8 cellular contexts compared by ENCODE assay signal in the genomic region with DNA sequence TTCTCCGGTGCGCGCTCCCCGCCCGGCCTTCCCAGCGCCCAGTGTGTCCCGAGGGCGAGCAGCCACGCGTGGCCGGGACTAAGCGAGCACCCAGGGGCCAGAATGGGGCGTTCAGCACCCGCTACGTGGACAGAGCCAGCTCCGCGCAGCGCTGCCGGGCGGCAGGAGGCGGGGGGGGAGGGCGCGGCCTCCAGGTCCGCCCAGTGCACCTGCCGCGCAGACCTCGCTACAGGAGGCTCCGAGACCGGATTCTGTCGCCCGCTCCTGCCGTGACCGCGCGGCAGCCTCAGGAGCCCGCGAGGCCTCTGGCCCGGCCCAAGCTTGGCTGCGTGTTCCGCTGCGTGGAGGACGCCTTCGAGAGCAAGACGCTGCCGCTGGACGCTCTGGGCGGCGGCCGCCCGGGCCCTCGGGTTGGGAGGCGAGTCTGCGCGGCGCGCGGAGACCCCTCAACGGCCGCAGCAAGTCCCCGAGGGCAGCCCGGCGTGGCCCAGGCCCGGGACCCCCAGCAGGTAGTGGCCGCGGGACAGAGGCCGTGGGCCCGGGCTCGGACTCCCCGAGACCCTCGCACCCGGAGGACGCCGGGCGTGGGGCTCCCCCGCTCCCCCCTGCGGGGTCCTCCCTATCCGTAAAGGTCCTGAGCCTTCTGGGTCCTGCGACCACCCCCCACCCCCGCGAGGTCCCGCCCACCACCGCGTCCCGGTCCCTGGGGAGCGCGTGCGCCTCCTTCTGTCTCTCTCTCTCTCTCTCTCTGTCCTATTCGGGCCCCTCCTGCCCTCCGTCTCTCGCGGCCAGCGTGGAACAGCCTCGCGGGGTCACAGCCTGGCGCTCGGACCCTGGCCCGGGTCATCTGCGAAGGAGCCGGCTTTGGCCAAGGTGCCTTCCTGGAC. TPM values are rescaled to one million over a fixed set of nuclear protein-coding genes. Genes with fewer than 3 reads are reported as not detected.
DNase-seq lines count a peak whose midpoint lies in the region; ATAC-seq lines count a peak whose summit lies in the region.

No MANE protein-coding gene starts in this region.

- no peaks in the 10 kb centered on the region for H3K9me3 Mint-ChIP-seq in activated T-helper 2 cell treated with anti-CD3 and anti-CD28 coated beads, Interferon-gamma antibody, Interleukin-2, Interleukin-4, amounts not matched to agents 10 μg/mL and 5 μg/mL and 100 μg/mL, durations not matched to agents 14 hours and 24 hours and 36 hours

- H3K4me3 Mint-ChIP-seq in activated T-helper 2 cell treated with anti-CD3 and anti-CD28 coated beads, Interferon-gamma antibody, Interleukin-2, Interleukin-4, amounts not matched to agents 10 μg/mL and 5 μg/mL and 100 μg/mL, durations not matched to agents 14 hours and 24 hours and 36 hours (ENCODE audit: low read depth): peak overlapping the region; percentile 54

- DNase-seq in stimulated activated naive CD4-positive, alpha-beta T cell (lab: John Stamatoyannopoulos, UW): peak; percentile 37 to 61 (median 58)
- no peak for DNase-seq in stimulated activated naive CD4-positive, alpha-beta T cell treated with Interleukin-2 at 50 U/mL for 16 hours (lab: John Stamatoyannopoulos, UW)
- peak; percentile 64 for DNase-seq in activated T-helper 2 cell treated with anti-CD3 and anti-CD28 coated beads, Interferon-gamma antibody, Interleukin-2, Interleukin-4, amounts not matched to agents 10 μg/mL and 5 μg/mL and 100 μg/mL, durations not matched to agents 14 hours and 24 hours and 36 hours (ENCODE audit: low spot score)
- peak; percentile 58 for DNase-seq in Right ventricle myocardium superior
- DNase-seq in sciatic nerve (ENCODE audit: low spot score): no peak
- DNase-seq in NCI-H2107 treated with DMSO at 0.1 percent for 48 hours (lab: John Stamatoyannopoulos, UW; ENCODE audit: unreplicated experiment): no peak
- no peak for DNase-seq in cerebellar cortex (ENCODE audit: low spot score)

- H3K4me1 Mint-ChIP-seq in activated T-helper 2 cell treated with anti-CD3 and anti-CD28 coated beads, Interferon-gamma antibody, Interleukin-2, Interleukin-4, amounts not matched to agents 10 μg/mL and 5 μg/mL and 100 μg/mL, durations not matched to agents 14 hours and 24 hours and 36 hours (ENCODE audit: low read depth): no peaks in the 10 kb centered on the region

- ATAC-seq in Right ventricle myocardium superior (ENCODE audit: poor library complexity): peak; percentile 83
- peak; percentile 76 for ATAC-seq in sciatic nerve
- ATAC-seq in GM18867 (IDR thresholded peaks at IDR 0.05; ENCODE audit: unreplicated experiment): no peak

- peaks cover 36% of the 10 kb centered on the region for H3K27me3 Mint-ChIP-seq in activated T-helper 2 cell treated with anti-CD3 and anti-CD28 coated beads, Interferon-gamma antibody, Interleukin-2, Interleukin-4, amounts not matched to agents 10 μg/mL and 5 μg/mL and 100 μg/mL, durations not matched to agents 14 hours and 24 hours and 36 hours (ENCODE audit: low read depth)

- H3K36me3 Mint-ChIP-seq in activated T-helper 2 cell treated with anti-CD3 and anti-CD28 coated beads, Interferon-gamma antibody, Interleukin-2, Interleukin-4, amounts not matched to agents 10 μg/mL and 5 μg/mL and 100 μg/mL, durations not matched to agents 14 hours and 24 hours and 36 hours (ENCODE audit: low read depth): peaks cover 4% of the 10 kb centered on the region

- H3K27ac Mint-ChIP-seq in activated T-helper 2 cell treated with anti-CD3 and anti-CD28 coated beads, Interferon-gamma antibody, Interleukin-2, Interleukin-4, amounts not matched to agents 10 μg/mL and 5 μg/mL and 100 μg/mL, durations not matched to agents 14 hours and 24 hours and 36 hours: no peak overlapping the region

- intact Hi-C loops in activated T-helper 2 cell treated with anti-CD3 and anti-CD28 coated beads, Interferon-gamma antibody, Interleukin-2, Interleukin-4, amounts not matched to agents 10 μg/mL and 5 μg/mL and 100 μg/mL, durations not matched to agents 14 hours and 24 hours and 36 hours (cut with micrococcal nuclease): loop anchor here (2.0 kb wide), 2 partner anchors 123 to 351 kb away; a partner anchor contains a TSS
- intact Hi-C loops in Right ventricle myocardium superior (cut with DNase I): no loop called here
- intact Hi-C loops in sciatic nerve (cut with DNase I): no loop called here

RNA-seq across cellular contexts. Expression of a gene that starts 0.9 kb away (rescaled TPM):
- total RNA-seq in activated T-helper 2 cell treated with anti-CD3 and anti-CD28 coated beads, Interferon-gamma antibody, Interleukin-2, Interleukin-4, amounts not matched to agents 10 μg/mL and 5 μg/mL and 100 μg/mL, durations not matched to agents 14 hours and 24 hours and 36 hours: 16.5 and 17.9 TPM in 2 replicates
- total RNA-seq in Right ventricle myocardium superior (31.7 TPM), sciatic nerve (0.31 TPM)

Comparison
In these comparisons a context has a peak if more than half of its experiments do, and no peak if none do; other contexts are left out.
1. DNase-seq: peak in stimulated activated naive CD4-positive, alpha-beta T cell (6 of 6), activated T-helper 2 cell treated with anti-CD3 and anti-CD28 coated beads, Interferon-gamma antibody, Interleukin-2, Interleukin-4, amounts not matched to agents 10 μg/mL and 5 μg/mL and 100 μg/mL, durations not matched to agents 14 hours and 24 hours and 36 hours (single experiment) and Right ventricle myocardium superior (single experiment); none in stimulated activated naive CD4-positive, alpha-beta T cell treated with Interleukin-2 at 50 U/mL for 16 hours (single experiment), sciatic nerve (single experiment), NCI-H2107 treated with DMSO at 0.1 percent for 48 hours (single experiment) and cerebellar cortex (single experiment).
2. RNA of a gene that starts 0.9 kb away (total RNA-seq): 31.7 TPM in Right ventricle myocardium superior (single experiment) and 16.5 to 17.9 TPM in activated T-helper 2 cell treated with anti-CD3 and anti-CD28 coated beads, Interferon-gamma antibody, Interleukin-2, Interleukin-4, amounts not matched to agents 10 μg/mL and 5 μg/mL and 100 μg/mL, durations not matched to agents 14 hours and 24 hours and 36 hours; 0.31 TPM in sciatic nerve (single experiment); every median in the first group is over 10 times any median in the second.